ENCODE assay signal across 1 cellular context in genomic region chr6:153618371-153619328, GRCh38.
TF ChIP-seq lines count a peak whose summit lies in the region.

No MANE protein-coding gene starts in this region.

TF ChIP-seq in HepG2, 621 proteins besides CTCF, POLR2A, EP300 and RAD21 (continued from another document and continues in another):
- TF ChIP-seq HNF4G (IDR thresholded peaks at IDR 0.05; ENCODE audit: borderline replicate concordance, low read depth, low read length) (no peak), HNF4G (CRISPR knock-in tag; IDR thresholded peaks at IDR 0.05; ENCODE audit: borderline replicate concordance, low read depth) (no peak), E2F1 (CRISPR knock-in tag; IDR thresholded peaks at IDR 0.05) (no peak), AHDC1 (CRISPR knock-in tag; IDR thresholded peaks at IDR 0.05; ENCODE audit: borderline replicate concordance) (peak; percentile 90), ZNF143 (CRISPR knock-in tag; IDR thresholded peaks at IDR 0.05) (no peak), HNF4A (CRISPR knock-in tag; IDR thresholded peaks at IDR 0.05) (peak; percentile 66), ELK4 (CRISPR knock-in tag; IDR thresholded peaks at IDR 0.05; ENCODE audit: borderline replicate concordance) (no peak), NR2F2 (IDR thresholded peaks at IDR 0.05; ENCODE audit: borderline replicate concordance, low read depth) (0 out of 2 replicates have a peak, but pooled peaks have one; percentile 51), ZNF124 (CRISPR knock-in tag; IDR thresholded peaks at IDR 0.05) (no peak), NCOR1 (IDR thresholded peaks at IDR 0.05; ENCODE audit: borderline replicate concordance, low read length) (no peak), SOX6 (IDR thresholded peaks at IDR 0.05) (no peak), SOX6 (CRISPR knock-in tag; IDR thresholded peaks at IDR 0.05) (peak; percentile 27; the same call in 1 of the 2 replicates), MIXL1 (CRISPR knock-in tag; IDR thresholded peaks at IDR 0.05) (peak; percentile 41; the same call in 1 of the 2 replicates), REST (IDR thresholded peaks at IDR 0.05; ENCODE audit: borderline replicate concordance in 1 of 2, low read depth in 1 of 2, low read length in 2 of 2) (no peak), ZSCAN31 (CRISPR knock-in tag; IDR thresholded peaks at IDR 0.05; ENCODE audit: low read depth) (no peak), ZNF367 (CRISPR knock-in tag; IDR thresholded peaks at IDR 0.05; ENCODE audit: borderline replicate concordance) (no peak), ZNF598 (CRISPR knock-in tag; IDR thresholded peaks at IDR 0.05; ENCODE audit: borderline replicate concordance) (no peak), MEIS2 (CRISPR knock-in tag; IDR thresholded peaks at IDR 0.05) (0 out of 2 replicates have a peak, but pooled peaks have one; percentile 29), SIN3A (IDR thresholded peaks at IDR 0.05; ENCODE audit: borderline replicate concordance, low read depth, low read length) (no peak), CEBPG (CRISPR knock-in tag; IDR thresholded peaks at IDR 0.05) (no peak), MXI1 (IDR thresholded peaks at IDR 0.05; ENCODE audit: borderline replicate concordance, low read depth, low read length) (no peak), RBAK (CRISPR knock-in tag; IDR thresholded peaks at IDR 0.05) (no peak), ZFP1 (CRISPR knock-in tag; IDR thresholded peaks at IDR 0.05) (no peak), SRSF4 (IDR thresholded peaks at IDR 0.05; ENCODE audit: low read depth, low read length, poor library complexity, severe bottlenecking) (no peak), KAT7 (CRISPR knock-in tag; IDR thresholded peaks at IDR 0.05; ENCODE audit: borderline replicate concordance) (no peak), TRAFD1 (CRISPR knock-in tag; IDR thresholded peaks at IDR 0.05; ENCODE audit: borderline replicate concordance) (no peak), ZBTB46 (CRISPR knock-in tag; IDR thresholded peaks at IDR 0.05; ENCODE audit: borderline replicate concordance) (no peak), ZZZ3 (CRISPR knock-in tag; IDR thresholded peaks at IDR 0.05; ENCODE audit: borderline replicate concordance) (no peak), ZNF800 (CRISPR knock-in tag; IDR thresholded peaks at IDR 0.05) (no peak), ZNF460 (CRISPR knock-in tag; IDR thresholded peaks at IDR 0.05; ENCODE audit: borderline replicate concordance) (no peak), DPF2 (CRISPR knock-in tag; IDR thresholded peaks at IDR 0.05; ENCODE audit: borderline replicate concordance, low read depth) (no peak), MEF2D (CRISPR knock-in tag; IDR thresholded peaks at IDR 0.05) (no peak), CC2D1A (CRISPR knock-in tag; IDR thresholded peaks at IDR 0.05) (no peak), ZNF136 (CRISPR knock-in tag; IDR thresholded peaks at IDR 0.05; ENCODE audit: low read depth) (no peak), ZNF747 (CRISPR knock-in tag; IDR thresholded peaks at IDR 0.05; ENCODE audit: borderline replicate concordance) (no peak), REPIN1 (CRISPR knock-in tag; IDR thresholded peaks at IDR 0.05; ENCODE audit: borderline replicate concordance, low read depth) (0 out of 2 replicates have a peak, but pooled peaks have one; percentile 27), ADNP (CRISPR knock-in tag; IDR thresholded peaks at IDR 0.05) (no peak), JDP2 (CRISPR knock-in tag; IDR thresholded peaks at IDR 0.05; ENCODE audit: borderline replicate concordance) (no peak), MTERF4 (CRISPR knock-in tag; IDR thresholded peaks at IDR 0.05) (no peak), ZNF766 (CRISPR knock-in tag; IDR thresholded peaks at IDR 0.05; ENCODE audit: borderline replicate concordance) (no peak)
